16 cellular contexts compared by ENCODE assay signal in genomic region chr3:122886251-122886650, GRCh38.
DNase-seq lines count a peak whose midpoint lies in the region; FAIRE-seq and TF ChIP-seq lines count a peak whose summit lies in the region.
"Had no signal": no experiment of that assay in that cellular context is flagged by ENCODE, and none has a peak within 500 bp of the region (broad histone marks: within the 10 kb centered on the region; RNA-seq: fewer than 3 reads in every experiment).

No MANE protein-coding gene starts in this region.

- no peaks in the 10 kb centered on the region; a peak in 1 of 22 replicates for H4K20me1 ChIP-seq in BLaER1 treated with 17β-estradiol and CSF1 and Interleukin-3, amounts not matched to agents 10 nM and 100 nM
- no peaks in the 10 kb centered on the region for H4K20me1 ChIP-seq in keratinocyte (ENCODE audit: control insufficient read depth, extremely low read depth, insufficient read depth, low read length)

- peak overlapping the region; percentile 46 to 63 (median 54); a peak in 21 of 22 replicates for H3K4me2 ChIP-seq in BLaER1 treated with 17β-estradiol and CSF1 and Interleukin-3, amounts not matched to agents 10 nM and 100 nM
- H3K4me2 ChIP-seq in keratinocyte (ENCODE audit: control insufficient read depth, extremely low read depth, insufficient read depth, low read depth, low read length): no peak overlapping the region
- H3K4me2 ChIP-seq: GM23338 had no signal

- H3K9me3 ChIP-seq in BLaER1 treated with 17β-estradiol and CSF1 and Interleukin-3, amounts not matched to agents 10 nM and 100 nM (replicated peaks in 1 of 11): no peaks in the 10 kb centered on the region
- H3K9me3 ChIP-seq in keratinocyte (ENCODE audit: control insufficient read depth, low read depth, low read length): no peaks in the 10 kb centered on the region
- H3K9me3 ChIP-seq: BE2C, Caco-2 had no signal

- H2AFZ ChIP-seq in keratinocyte (ENCODE audit: control insufficient read depth, low read length): no peak overlapping the region
- H2AFZ ChIP-seq: GM23338 had no signal

- no peak overlapping the region for H3K9ac ChIP-seq in BLaER1 treated with 17β-estradiol and CSF1 and Interleukin-3, amounts not matched to agents 10 nM and 100 nM
- no peak overlapping the region for H3K9ac ChIP-seq in keratinocyte (ENCODE audit: control insufficient read depth, extremely low read depth, insufficient read depth, low read length)

- DNase-seq in SK-N-DZ (ENCODE audit: low spot score) (peak; percentile 64), keratinocyte (ENCODE audit: low read depth, low spot score) (no peak), LoVo (ENCODE audit: low spot score) (no peak), AG08396 (ENCODE audit: low spot score) (no peak)
- no peak for DNase-seq in activated CD4-positive, alpha-beta T cell treated with anti-CD3 and anti-CD28 coated beads, Interleukin-2, amount 50 U/mL, for 1 hour
- DNase-seq: BE2C; Caco-2; CD4-positive, CD25-positive, alpha-beta regulatory T cell; CD8-positive, alpha-beta T cell; DMS153; DND-41; H9 had no signal

- no peak overlapping the region for H3K4me3 ChIP-seq in BLaER1 treated with 17β-estradiol and CSF1 and Interleukin-3, amounts not matched to agents 10 nM and 100 nM
- H3K4me3 ChIP-seq in keratinocyte (ENCODE audit: control insufficient read depth in 2 of 3, extremely low read depth in 1 of 3, insufficient read depth in 2 of 3, low read depth in 1 of 3, low read length in 3 of 3): no peak overlapping the region
- H3K4me3 ChIP-seq: GM23338 had no signal

- FAIRE-seq in keratinocyte (lab: Jason Lieb, UNC): peak; percentile 9
- FAIRE-seq: G401.6 had no signal

- TF ChIP-seq CTCF in keratinocyte (optimal IDR thresholded peaks at IDR 0.05 in 1 of 3, IDR thresholded peaks at IDR 0.05 in 1 of 3, conservative IDR thresholded peaks at IDR 0.05 in 1 of 3; ENCODE audit: extremely low read depth in 1 of 3, insufficient read depth in 2 of 3, low read length in 3 of 3): no peak

- H3K27ac ChIP-seq in BLaER1 treated with 17β-estradiol and CSF1 and Interleukin-3, amounts not matched to agents 10 nM and 100 nM: 0 out of 22 replicates have a peak overlapping the region, but pooled peaks of 1 of the 11 experiments have one; percentile 17
- H3K27ac ChIP-seq in keratinocyte (ENCODE audit: control insufficient read depth, insufficient read depth, low read length): no peak overlapping the region
- H3K27ac ChIP-seq: C4-2B had no signal

- no peaks in the 10 kb centered on the region for H3K9me1 ChIP-seq in keratinocyte (ENCODE audit: control insufficient read depth, extremely low read depth, insufficient read depth, low read length)

- dilution Hi-C loops in keratinocyte (cut with MboI; ENCODE audit: extremely low pct_ligation_motif_present, low sequenced_read_pairs): no loop called here

- H3K36me3 ChIP-seq in BLaER1 treated with 17β-estradiol and CSF1 and Interleukin-3, amounts not matched to agents 10 nM and 100 nM: peaks cover 0 to 9% (median 0%) of the 10 kb centered on the region in 11 experiments; a peak in 3 of 22 replicates
- H3K36me3 ChIP-seq in keratinocyte (ENCODE audit: control insufficient read depth in 2 of 2, extremely low read depth in 1 of 2, insufficient read depth in 2 of 2, low read length in 2 of 2): no peaks in the 10 kb centered on the region
- H3K36me3 ChIP-seq: BE2C had no signal

- peaks cover 29 to 46% (median 39%) of the 10 kb centered on the region in 10 experiments for H3K4me1 ChIP-seq in BLaER1 treated with 17β-estradiol and CSF1 and Interleukin-3, amounts not matched to agents 10 nM and 100 nM
- peaks cover 19% of the 10 kb centered on the region for H3K4me1 ChIP-seq in keratinocyte (ENCODE audit: control insufficient read depth, extremely low read depth, insufficient read depth, low read length)

- H3K79me2 ChIP-seq in keratinocyte (ENCODE audit: control insufficient read depth, insufficient read depth, low read length): no peaks in the 10 kb centered on the region

- H3K27me3 ChIP-seq in BLaER1 treated with 17β-estradiol and CSF1 and Interleukin-3, amounts not matched to agents 10 nM and 100 nM: no peaks in the 10 kb centered on the region
- H3K27me3 ChIP-seq in keratinocyte (ENCODE audit: control insufficient read depth, extremely low read depth, insufficient read depth, low read length): no peaks in the 10 kb centered on the region
- H3K27me3 ChIP-seq: BE2C had no signal
